ENCODE assay signal across 1 cellular context in the genomic region with DNA sequence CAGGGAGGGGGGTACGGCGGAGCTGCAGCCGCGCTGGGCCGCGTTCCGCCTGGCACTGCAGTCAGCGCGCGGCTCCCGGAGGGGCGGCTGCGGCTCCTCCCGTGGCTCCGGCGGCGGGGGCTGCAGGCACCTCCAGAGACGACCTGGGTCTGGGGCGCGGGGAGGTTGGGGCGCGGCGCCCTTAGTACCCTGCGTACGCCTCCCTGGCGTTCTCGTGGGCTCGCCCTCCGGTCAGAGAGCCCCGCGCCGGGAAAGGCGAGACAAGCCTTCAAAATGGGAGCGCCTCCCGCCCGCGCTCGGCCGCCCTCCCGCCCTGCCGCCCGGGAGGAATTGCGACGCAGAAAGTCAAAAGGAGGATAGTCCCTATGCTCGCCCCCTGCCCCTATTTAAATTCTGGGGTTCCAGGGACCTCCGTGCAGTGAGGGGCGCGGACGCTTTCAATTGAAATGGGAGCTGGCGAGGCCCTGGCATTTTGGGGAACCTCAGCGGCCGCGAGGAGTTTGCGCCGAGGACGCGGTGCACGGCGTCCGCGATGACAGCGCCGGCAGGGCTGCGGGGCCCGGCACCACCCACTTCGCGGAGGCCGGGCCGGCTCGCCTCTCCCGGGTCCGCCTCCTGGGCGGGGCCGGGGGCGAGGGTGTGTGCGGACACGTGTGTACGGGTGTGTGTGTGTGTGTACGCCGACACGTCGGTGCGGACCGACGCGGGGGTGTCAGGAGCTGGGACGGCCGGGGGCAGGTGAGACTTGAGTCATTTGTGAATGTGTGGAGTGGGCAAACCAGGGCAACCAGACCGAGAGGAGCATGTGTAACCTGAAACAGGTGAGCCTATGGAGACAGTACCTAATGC.
A peak's percentile ranks its signal among the peaks of the same experiment; 100 is the strongest.
TF ChIP-seq lines count a peak whose summit lies in the region.

No MANE protein-coding gene starts in this region.

TF ChIP-seq in HepG2, 621 proteins besides CTCF, POLR2A, EP300 and RAD21 (continued from another document and continues in another):
- TF ChIP-seq KIAA2018 (CRISPR knock-in tag; IDR thresholded peaks at IDR 0.05; ENCODE audit: borderline replicate concordance) (no peak), SP1 (IDR thresholded peaks at IDR 0.05) (no peak), SP1 (CRISPR knock-in tag; IDR thresholded peaks at IDR 0.05) (peak; percentile 70), MXD3 (CRISPR knock-in tag; IDR thresholded peaks at IDR 0.05) (peak; percentile 83), DMAP1 (CRISPR knock-in tag; IDR thresholded peaks at IDR 0.05) (peak; percentile 8; the same call in 1 of the 2 replicates), MYNN (CRISPR knock-in tag; IDR thresholded peaks at IDR 0.05; ENCODE audit: low read depth) (no peak), ZNF776 (CRISPR knock-in tag; IDR thresholded peaks at IDR 0.05) (no peak; the same call in 1 of the 2 replicates), SAP130 (CRISPR knock-in tag; IDR thresholded peaks at IDR 0.05; ENCODE audit: low read depth) (peak; percentile 94), RBFOX2 (IDR thresholded peaks at IDR 0.05; ENCODE audit: low read depth, low read length) (peak; percentile 41; the same call in 1 of the 2 replicates), GATAD2A (CRISPR knock-in tag; IDR thresholded peaks at IDR 0.05) (no peak), TRIM24 (CRISPR knock-in tag; IDR thresholded peaks at IDR 0.05) (no peak), HNRNPLL (IDR thresholded peaks at IDR 0.05; ENCODE audit: low read depth, low read length, poor library complexity, severe bottlenecking) (peak; percentile 90), MYPOP (CRISPR knock-in tag; IDR thresholded peaks at IDR 0.05) (peak; percentile 100)
- TF ChIP-seq, protein P1, sequence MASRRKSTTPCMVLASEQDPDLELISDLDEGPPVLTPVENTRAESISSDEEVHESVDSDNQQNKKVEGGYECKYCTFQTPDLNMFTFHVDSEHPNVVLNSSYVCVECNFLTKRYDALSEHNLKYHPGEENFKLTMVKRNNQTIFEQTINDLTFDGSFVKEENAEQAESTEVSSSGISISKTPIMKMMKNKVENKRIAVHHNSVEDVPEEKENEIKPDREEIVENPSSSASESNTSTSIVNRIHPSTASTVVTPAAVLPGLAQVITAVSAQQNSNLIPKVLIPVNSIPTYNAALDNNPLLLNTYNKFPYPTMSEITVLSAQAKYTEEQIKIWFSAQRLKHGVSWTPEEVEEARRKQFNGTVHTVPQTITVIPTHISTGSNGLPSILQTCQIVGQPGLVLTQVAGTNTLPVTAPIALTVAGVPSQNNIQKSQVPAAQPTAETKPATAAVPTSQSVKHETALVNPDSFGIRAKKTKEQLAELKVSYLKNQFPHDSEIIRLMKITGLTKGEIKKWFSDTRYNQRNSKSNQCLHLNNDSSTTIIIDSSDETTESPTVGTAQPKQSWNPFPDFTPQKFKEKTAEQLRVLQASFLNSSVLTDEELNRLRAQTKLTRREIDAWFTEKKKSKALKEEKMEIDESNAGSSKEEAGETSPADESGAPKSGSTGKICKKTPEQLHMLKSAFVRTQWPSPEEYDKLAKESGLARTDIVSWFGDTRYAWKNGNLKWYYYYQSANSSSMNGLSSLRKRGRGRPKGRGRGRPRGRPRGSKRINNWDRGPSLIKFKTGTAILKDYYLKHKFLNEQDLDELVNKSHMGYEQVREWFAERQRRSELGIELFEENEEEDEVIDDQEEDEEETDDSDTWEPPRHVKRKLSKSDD (CRISPR knock-in tag; IDR thresholded peaks at IDR 0.05; ENCODE audit: low read depth) = no peak
- TF ChIP-seq, protein P2, sequence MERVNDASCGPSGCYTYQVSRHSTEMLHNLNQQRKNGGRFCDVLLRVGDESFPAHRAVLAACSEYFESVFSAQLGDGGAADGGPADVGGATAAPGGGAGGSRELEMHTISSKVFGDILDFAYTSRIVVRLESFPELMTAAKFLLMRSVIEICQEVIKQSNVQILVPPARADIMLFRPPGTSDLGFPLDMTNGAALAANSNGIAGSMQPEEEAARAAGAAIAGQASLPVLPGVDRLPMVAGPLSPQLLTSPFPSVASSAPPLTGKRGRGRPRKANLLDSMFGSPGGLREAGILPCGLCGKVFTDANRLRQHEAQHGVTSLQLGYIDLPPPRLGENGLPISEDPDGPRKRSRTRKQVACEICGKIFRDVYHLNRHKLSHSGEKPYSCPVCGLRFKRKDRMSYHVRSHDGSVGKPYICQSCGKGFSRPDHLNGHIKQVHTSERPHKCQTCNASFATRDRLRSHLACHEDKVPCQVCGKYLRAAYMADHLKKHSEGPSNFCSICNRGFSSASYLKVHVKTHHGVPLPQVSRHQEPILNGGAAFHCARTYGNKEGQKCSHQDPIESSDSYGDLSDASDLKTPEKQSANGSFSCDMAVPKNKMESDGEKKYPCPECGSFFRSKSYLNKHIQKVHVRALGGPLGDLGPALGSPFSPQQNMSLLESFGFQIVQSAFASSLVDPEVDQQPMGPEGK (CRISPR knock-in tag; IDR thresholded peaks at IDR 0.05) = peak; percentile 53
- TF ChIP-seq, protein P3, sequence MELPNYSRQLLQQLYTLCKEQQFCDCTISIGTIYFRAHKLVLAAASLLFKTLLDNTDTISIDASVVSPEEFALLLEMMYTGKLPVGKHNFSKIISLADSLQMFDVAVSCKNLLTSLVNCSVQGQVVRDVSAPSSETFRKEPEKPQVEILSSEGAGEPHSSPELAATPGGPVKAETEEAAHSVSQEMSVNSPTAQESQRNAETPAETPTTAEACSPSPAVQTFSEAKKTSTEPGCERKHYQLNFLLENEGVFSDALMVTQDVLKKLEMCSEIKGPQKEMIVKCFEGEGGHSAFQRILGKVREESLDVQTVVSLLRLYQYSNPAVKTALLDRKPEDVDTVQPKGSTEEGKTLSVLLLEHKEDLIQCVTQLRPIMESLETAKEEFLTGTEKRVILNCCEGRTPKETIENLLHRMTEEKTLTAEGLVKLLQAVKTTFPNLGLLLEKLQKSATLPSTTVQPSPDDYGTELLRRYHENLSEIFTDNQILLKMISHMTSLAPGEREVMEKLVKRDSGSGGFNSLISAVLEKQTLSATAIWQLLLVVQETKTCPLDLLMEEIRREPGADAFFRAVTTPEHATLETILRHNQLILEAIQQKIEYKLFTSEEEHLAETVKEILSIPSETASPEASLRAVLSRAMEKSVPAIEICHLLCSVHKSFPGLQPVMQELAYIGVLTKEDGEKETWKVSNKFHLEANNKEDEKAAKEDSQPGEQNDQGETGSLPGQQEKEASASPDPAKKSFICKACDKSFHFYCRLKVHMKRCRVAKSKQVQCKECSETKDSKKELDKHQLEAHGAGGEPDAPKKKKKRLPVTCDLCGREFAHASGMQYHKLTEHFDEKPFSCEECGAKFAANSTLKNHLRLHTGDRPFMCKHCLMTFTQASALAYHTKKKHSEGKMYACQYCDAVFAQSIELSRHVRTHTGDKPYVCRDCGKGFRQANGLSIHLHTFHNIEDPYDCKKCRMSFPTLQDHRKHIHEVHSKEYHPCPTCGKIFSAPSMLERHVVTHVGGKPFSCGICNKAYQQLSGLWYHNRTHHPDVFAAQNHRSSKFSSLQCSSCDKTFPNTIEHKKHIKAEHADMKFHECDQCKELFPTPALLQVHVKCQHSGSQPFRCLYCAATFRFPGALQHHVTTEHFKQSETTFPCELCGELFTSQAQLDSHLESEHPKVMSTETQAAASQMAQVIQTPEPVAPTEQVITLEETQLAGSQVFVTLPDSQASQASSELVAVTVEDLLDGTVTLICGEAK (IDR thresholded peaks at IDR 0.05) = no peak
- TF ChIP-seq, protein P3 (CRISPR knock-in tag; IDR thresholded peaks at IDR 0.05) = 0 out of 2 replicates have a peak, but pooled peaks have one; percentile 10
